In genomic region chr10:50604049-50604640, GRCh38 we compare ENCODE assay signal across 8 cellular contexts. TPM values are rescaled to one million over a fixed set of nuclear protein-coding genes. Genes with fewer than 3 reads are reported as not detected.
DNase-seq lines count a peak whose midpoint lies in the region; ATAC-seq and TF ChIP-seq lines count a peak whose summit lies in the region.

No MANE protein-coding gene starts in this region.

- H3F3A ChIP-seq in PC-9 (ENCODE audit: insufficient read depth, low read depth) = peaks cover 35% of the 10 kb centered on the region

- peaks cover 75% of the 10 kb centered on the region for H3K79me2 ChIP-seq in PC-9 (ENCODE audit: low read depth)

- intact Hi-C loops in PC-9 (cut with micrococcal nuclease; ENCODE audit: unreplicated experiment) = loop anchor here (2.0 kb wide), 2 partner anchors 19 to 23 kb away; partner anchors contain the start of gene SGMS1
- intact Hi-C loops in heart right ventricle (cut with DNase I) = loop anchor here in 1 of 10 donors (10.0 kb wide), 1 partner anchor 49 kb away; no protein-coding TSS in a partner anchor
- intact Hi-C loops in uterus (cut with DNase I; ENCODE audit: low total_unique reads) = no loop called here

- TF ChIP-seq CTCF in PC-9 (conservative IDR thresholded peaks at IDR 0.05) (no peak), heart right ventricle (IDR thresholded peaks at IDR 0.05) (no peak), uterus (IDR thresholded peaks at IDR 0.05) (no peak)

- DNase-seq in stimulated activated naive CD8-positive, alpha-beta T cell treated with anti-CD3 and anti-CD28 coated beads, Interleukin-15, Interleukin-2, amounts not matched to agents 100 U/mL and 50 U/mL, for 24 hours = no peak
- DNase-seq in PC-9 (no peak), heart right ventricle (no peak), uterus (no peak), NCI-H2107 treated with DMSO at 0.1 percent for 48 hours (lab: John Stamatoyannopoulos, UW; ENCODE audit: unreplicated experiment) (no peak), NCI-H526 (lab: John Stamatoyannopoulos, UW) (no peak)

- ATAC-seq in stimulated activated naive CD8-positive, alpha-beta T cell treated with anti-CD3 and anti-CD28 coated beads, Interleukin-15, Interleukin-2, amounts not matched to agents 100 U/mL and 50 U/mL, for 24 hours = no peak
- ATAC-seq in HG03103 (IDR thresholded peaks at IDR 0.05; ENCODE audit: low read depth, unreplicated experiment) = peak; percentile 66
- ATAC-seq in heart right ventricle = peak in 7 of 8 donors; percentile 9 to 55 (median 49)

- TF ChIP-seq POLR2A in uterus (IDR thresholded peaks at IDR 0.05) = no peak

- H3K9me3 Mint-ChIP-seq in stimulated activated naive CD8-positive, alpha-beta T cell treated with anti-CD3 and anti-CD28 coated beads, Interleukin-15, Interleukin-2, amounts not matched to agents 100 ng/mL and 50 ng/mL, for 24 hours = no peaks in the 10 kb centered on the region

- peaks cover 55% of the 10 kb centered on the region for H3K4me1 ChIP-seq in PC-9 (replicated peaks; ENCODE audit: insufficient read depth)
- H3K4me1 ChIP-seq in heart right ventricle = peaks cover 0 to 90% (median 75%) of the 10 kb centered on the region in 9 donors
- peaks cover 0 to 22% of the 10 kb centered on the region in 2 donors for H3K4me1 ChIP-seq in uterus

- peaks cover 31% of the 10 kb centered on the region for H4K20me1 ChIP-seq in PC-9 (ENCODE audit: insufficient read depth)

- H3K4me1 Mint-ChIP-seq in stimulated activated naive CD8-positive, alpha-beta T cell treated with anti-CD3 and anti-CD28 coated beads, Interleukin-15, Interleukin-2, amounts not matched to agents 100 ng/mL and 50 ng/mL, for 24 hours (ENCODE audit: low read depth) = peaks cover 69% of the 10 kb centered on the region

- H3K27ac ChIP-seq in PC-9 = peak overlapping the region; percentile 53; the same call in 1 of the 2 replicates
- peak overlapping the region; percentile 42 to 81 (median 58) for H3K27ac ChIP-seq in heart right ventricle
- peak overlapping the region; percentile 60 to 68 for H3K27ac ChIP-seq in uterus

- no peak overlapping the region for H2AFZ ChIP-seq in PC-9

- H3K9me3 ChIP-seq in PC-9 (ENCODE audit: insufficient read depth, low read depth) = no peaks in the 10 kb centered on the region
- H3K9me3 ChIP-seq in heart right ventricle = no peaks in the 10 kb centered on the region
- no peaks in the 10 kb centered on the region for H3K9me3 ChIP-seq in uterus

- 32 to 33% methylated on average over 8 of the region's 8 CpGs for WGBS in heart right ventricle, 2 donors

- CTCF ChIA-PET in PC-9 (lab: Charles Lee) = no interaction called here

- peak overlapping the region; percentile 57 for H3K4me2 ChIP-seq in PC-9

- no peak overlapping the region for H3K4me3 Mint-ChIP-seq in stimulated activated naive CD8-positive, alpha-beta T cell treated with anti-CD3 and anti-CD28 coated beads, Interleukin-15, Interleukin-2, amounts not matched to agents 100 ng/mL and 50 ng/mL, for 24 hours

- H3K4me3 ChIP-seq in PC-9 = no peak overlapping the region
- peak overlapping the region in 5 of 10 donors; percentile 8 to 40 (median 15) for H3K4me3 ChIP-seq in heart right ventricle
- H3K4me3 ChIP-seq in uterus = no peak overlapping the region

- BruUV-seq in PC-9 (replicated peaks; lab: Mats Ljungman, UMichigan) = no TSS peak

- H3K27ac Mint-ChIP-seq in stimulated activated naive CD8-positive, alpha-beta T cell treated with anti-CD3 and anti-CD28 coated beads, Interleukin-15, Interleukin-2, amounts not matched to agents 100 ng/mL and 50 ng/mL, for 24 hours = peak overlapping the region; percentile 69

- no peaks in the 10 kb centered on the region for H3K27me3 Mint-ChIP-seq in stimulated activated naive CD8-positive, alpha-beta T cell treated with anti-CD3 and anti-CD28 coated beads, Interleukin-15, Interleukin-2, amounts not matched to agents 100 ng/mL and 50 ng/mL, for 24 hours

- H3K27me3 ChIP-seq in PC-9 (ENCODE audit: insufficient read depth, low read depth) (no peaks in the 10 kb centered on the region), heart right ventricle (no peaks in the 10 kb centered on the region), uterus (no peaks in the 10 kb centered on the region)

- H3K36me3 Mint-ChIP-seq in stimulated activated naive CD8-positive, alpha-beta T cell treated with anti-CD3 and anti-CD28 coated beads, Interleukin-15, Interleukin-2, amounts not matched to agents 100 ng/mL and 50 ng/mL, for 24 hours (ENCODE audit: low read depth) = no peaks in the 10 kb centered on the region

- H3K9me2 ChIP-seq in PC-9 (ENCODE audit: insufficient read depth) = no peaks in the 10 kb centered on the region

- POLR2A ChIA-PET in PC-9 (lab: Charles Lee; ENCODE audit: unreplicated experiment) = no interaction called here

- H3K36me3 ChIP-seq in PC-9 (ENCODE audit: low read depth) (no peaks in the 10 kb centered on the region), heart right ventricle (no peaks in the 10 kb centered on the region), uterus (no peaks in the 10 kb centered on the region)

RNA-seq across cellular contexts. Expression of gene SGMS1, which starts 19.6 kb away (rescaled TPM):
- total RNA-seq in PC-9 (2021) (34.3 and 35.0 TPM in 2 replicates), heart right ventricle (10 to 100 TPM; 14.2 to 24.3 (median 19.3) TPM), uterus (100 to 1,000 TPM in 1 of 4 donors, 10 to 100 TPM in 3; 38.0 to 102 (median 57.7) TPM)
- 10 to 100 TPM in 1 of 2 donors, 1 to 10 TPM in 1; 7.3 to 13.1 TPM for polyA plus RNA-seq in heart right ventricle
